Comparison of ENCODE assay signal across 3 cellular contexts in the genomic region with DNA sequence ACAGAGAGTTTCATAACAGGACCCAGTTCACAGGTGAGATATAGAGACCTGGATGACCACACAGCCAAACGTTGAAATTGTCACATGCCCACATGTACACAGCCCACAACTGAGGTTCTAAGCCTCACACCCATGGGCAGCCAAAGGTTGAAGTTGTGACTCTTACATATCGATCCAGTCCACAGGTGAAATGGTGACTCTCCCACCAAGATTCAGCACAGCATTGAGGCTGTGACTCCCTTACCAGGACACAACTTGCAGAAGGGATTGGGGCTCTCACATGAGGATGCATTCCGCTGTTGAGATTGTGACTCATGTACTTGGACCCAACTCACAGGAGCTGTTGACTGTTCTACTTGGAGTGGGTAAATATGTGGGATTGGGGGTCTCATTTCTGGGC.
"Had no signal": no experiment of that assay in that cellular context is flagged by ENCODE, and none has a peak within 500 bp of the region (broad histone marks: within the 10 kb centered on the region; RNA-seq: fewer than 3 reads in every experiment).

No MANE protein-coding gene starts in this region.

- ATAC-seq: GM12878 had no signal

- DNase-seq: GDM1, GF-D8 had no signal

- H3K4me3 ChIP-seq: GM12878 had no signal
